In the genomic region with DNA sequence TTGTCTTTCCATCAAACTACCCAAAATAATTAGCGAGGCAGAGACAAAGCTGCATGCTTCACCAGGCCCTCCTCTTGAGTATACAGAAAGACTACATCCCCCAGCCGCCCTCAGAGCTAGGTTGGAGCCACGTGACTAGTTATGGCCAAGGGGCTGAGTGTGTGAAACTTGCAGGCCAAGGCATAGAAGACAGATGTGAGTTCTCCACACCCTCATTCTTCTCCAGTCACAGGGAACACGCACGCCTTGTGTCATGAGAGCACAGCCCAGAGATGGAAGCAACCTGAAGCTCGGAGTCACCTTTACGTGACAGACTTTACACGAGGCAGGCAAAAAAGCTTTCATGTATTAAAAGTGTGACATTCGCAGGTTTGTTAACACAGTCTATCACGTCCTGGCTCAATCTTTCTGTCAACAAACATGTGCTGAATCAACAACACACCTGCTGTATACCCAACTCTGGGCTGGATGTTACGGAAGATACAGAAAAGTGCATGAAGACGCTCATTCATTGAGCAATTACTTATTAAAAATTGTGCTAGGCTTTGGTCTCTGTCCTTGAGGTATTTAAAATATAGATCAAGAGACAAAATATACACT, we compare ENCODE assay signal across 30 cellular contexts. TPM values are rescaled to one million over a fixed set of nuclear protein-coding genes. Genes with fewer than 3 reads are reported as not detected.
DNase-seq lines count a peak whose midpoint lies in the region; ATAC-seq and TF ChIP-seq lines count a peak whose summit lies in the region.
"Had no signal": no experiment of that assay in that cellular context is flagged by ENCODE, and none has a peak within 500 bp of the region (broad histone marks: within the 10 kb centered on the region; RNA-seq: fewer than 3 reads in every experiment).

No MANE protein-coding gene starts in this region.

- H3K36me3 ChIP-seq in GM23338 (ENCODE audit: insufficient read depth) = no peaks in the 10 kb centered on the region
- no peaks in the 10 kb centered on the region for H3K36me3 ChIP-seq in body of pancreas (replicated peaks in 1 of 2; ENCODE audit: insufficient read depth in 1 of 2, low read depth in 2 of 2)
- H3K36me3 ChIP-seq in mucosa of descending colon (ENCODE audit: low read depth) = no peaks in the 10 kb centered on the region
- peaks cover 0 to 11% (median 0%) of the 10 kb centered on the region in 3 donors for H3K36me3 ChIP-seq in esophagus squamous epithelium
- H3K36me3 ChIP-seq: HAP-1 had no signal

- H3F3A ChIP-seq in GM23338 (replicated peaks; ENCODE audit: low read depth) = no peaks in the 10 kb centered on the region

- H3K79me2 ChIP-seq in GM23338 (replicated peaks; ENCODE audit: insufficient read depth) = no peaks in the 10 kb centered on the region

- H3K4me3 Mint-ChIP-seq in GM23338 (no peak overlapping the region), progenitor cell of endocrine pancreas (ENCODE audit: low read depth) (peak overlapping the region; percentile 12)
- H3K4me3 Mint-ChIP-seq: CD4-positive, alpha-beta memory T cell; HFFc6 had no signal

- DNase-seq in GM23338 (ENCODE audit: low spot score) (peak; percentile 23), body of pancreas (peak in 3 of 4 donors; percentile 8 to 38 (median 18)), left lobe of liver (ENCODE audit: low spot score) (no peak), progenitor cell of endocrine pancreas (ENCODE audit: low spot score, unreplicated experiment) (no peak), mucosa of descending colon (no peak), esophagus squamous epithelium (lab: John Stamatoyannopoulos, UW) (no peak)
- DNase-seq in activated CD4-positive, alpha-beta T cell treated with anti-CD3 and anti-CD28 coated beads, Interleukin-2, amount 50 U/mL, for 4 hours = no peak
- DNase-seq: AML-193; C1 segment of cervical spinal cord; CD4-positive, alpha-beta memory T cell; COR-L47; DMS79; EL; GDM1; GM23248; HFFc6; KBM-7; NCI-H1105 treated with DMSO at 0.1 percent for 48 hours; NCI-H146; NCI-H2029 treated with DMSO at 0.1 percent for 48 hours; NCI-H526 treated with DMSO at 0.1 percent for 48 hours; SIG-M5; SW 1271 had no signal

- H2AFZ ChIP-seq in GM23338 = no peak overlapping the region
- H2AFZ ChIP-seq: GM23248 had no signal

- H3K36me3 Mint-ChIP-seq in GM23338 (ENCODE audit: low read depth) (no peaks in the 10 kb centered on the region), progenitor cell of endocrine pancreas (ENCODE audit: insufficient read depth) (peaks cover 9% of the 10 kb centered on the region)

- ATAC-seq in GM23338 (peak; percentile 51; the same call in 1 of the 3 replicates), body of pancreas (peak; percentile 15), left lobe of liver (peak; percentile 65), mucosa of descending colon (no peak)
- ATAC-seq: Panc1 had no signal

- H4K20me1 ChIP-seq in GM23338 (replicated peaks; ENCODE audit: insufficient read depth) = no peaks in the 10 kb centered on the region

- H3K4me1 ChIP-seq in GM23338 (ENCODE audit: insufficient read depth) (0 out of 2 replicates have a peak, but pooled peaks cover 7% of the 10 kb centered on the region), body of pancreas (peaks cover 14% of the 10 kb centered on the region), mucosa of descending colon (ENCODE audit: low read depth) (no peaks in the 10 kb centered on the region), esophagus squamous epithelium (peaks cover 0 to 13% (median 0%) of the 10 kb centered on the region in 3 donors)

- peaks cover 6% of the 10 kb centered on the region; the same call in 2 of the 3 replicates for H3K4me1 Mint-ChIP-seq in GM23338
- H3K4me1 Mint-ChIP-seq in progenitor cell of endocrine pancreas (ENCODE audit: low read depth) = peaks cover 8% of the 10 kb centered on the region

- 0 out of 2 replicates have a peak, but pooled peaks cover 3% of the 10 kb centered on the region for H3K9me2 ChIP-seq in GM23338 (ENCODE audit: insufficient read depth)

- H3K9me3 Mint-ChIP-seq in GM23338 (no peaks in the 10 kb centered on the region; the same call in 2 of the 3 replicates), progenitor cell of endocrine pancreas (ENCODE audit: low read depth) (peaks cover 4% of the 10 kb centered on the region)
- H3K9me3 Mint-ChIP-seq: CD4-positive, alpha-beta memory T cell; HFFc6 had no signal

- no peaks in the 10 kb centered on the region for H3K9me3 ChIP-seq in body of pancreas
- no peaks in the 10 kb centered on the region for H3K9me3 ChIP-seq in mucosa of descending colon
- no peaks in the 10 kb centered on the region for H3K9me3 ChIP-seq in esophagus squamous epithelium
- H3K9me3 ChIP-seq: HAP-1 had no signal

- TF ChIP-seq CTCF in GM23338 (conservative IDR thresholded peaks at IDR 0.05; ENCODE audit: low read depth in 2 of 2) = no peak
- no peak for TF ChIP-seq CTCF in body of pancreas (IDR thresholded peaks at IDR 0.05)
- TF ChIP-seq CTCF in progenitor cell of endocrine pancreas (IDR thresholded peaks at IDR 0.05; ENCODE audit: unreplicated experiment) = no peak
- no peak for TF ChIP-seq CTCF in mucosa of descending colon (IDR thresholded peaks at IDR 0.05)
- no peak for TF ChIP-seq CTCF in esophagus squamous epithelium (IDR thresholded peaks at IDR 0.05)

- H3K27ac ChIP-seq in GM23338 (ENCODE audit: low read depth) = no peak overlapping the region
- H3K27ac ChIP-seq in body of pancreas = no peak overlapping the region
- no peak overlapping the region for H3K27ac ChIP-seq in esophagus squamous epithelium
- H3K27ac ChIP-seq: GM23248, SK-N-MC had no signal

- no peak for TF ChIP-seq POLR2A in body of pancreas (IDR thresholded peaks at IDR 0.05)
- TF ChIP-seq POLR2A in esophagus squamous epithelium (IDR thresholded peaks at IDR 0.05) = no peak

- WGBS in body of pancreas, 2 donors = 48 to 53% methylated on average over 11 to 12 of the region's 12 CpGs
- 93 to 94% methylated on average over 10 to 11 of the region's 12 CpGs for WGBS in esophagus squamous epithelium, 2 donors

- H3K27me3 Mint-ChIP-seq in GM23338 (ENCODE audit: insufficient read depth, low read depth, poor library complexity) (peaks cover 4% of the 10 kb centered on the region), progenitor cell of endocrine pancreas (no peaks in the 10 kb centered on the region)
- H3K27me3 Mint-ChIP-seq: CD4-positive, alpha-beta memory T cell had no signal

- intact Hi-C loops in body of pancreas (cut with DNase I) (no loop called here), mucosa of descending colon (cut with DNase I, micrococcal nuclease) (no loop called here), esophagus squamous epithelium (cut with DNase I) (no loop called here)

- H3K27me3 ChIP-seq in GM23338 (ENCODE audit: insufficient read depth) (no peaks in the 10 kb centered on the region), body of pancreas (no peaks in the 10 kb centered on the region), esophagus squamous epithelium (no peaks in the 10 kb centered on the region)

- H3K4me2 ChIP-seq in GM23338 = no peak overlapping the region

- H3K4me3 ChIP-seq in GM23338 (no peak overlapping the region), body of pancreas (no peak overlapping the region), mucosa of descending colon (no peak overlapping the region), esophagus squamous epithelium (no peak overlapping the region)
- H3K4me3 ChIP-seq: GM23248, HAP-1, SK-N-MC had no signal

- H3K27ac Mint-ChIP-seq in GM23338 (no peak overlapping the region), progenitor cell of endocrine pancreas (peak overlapping the region; percentile 62)
- H3K27ac Mint-ChIP-seq: CD4-positive, alpha-beta memory T cell; HFFc6 had no signal

TF ChIP-seq in GM23338, 12 proteins besides CTCF, POLR2A, EP300 and RAD21 (continues in another document):
- no peak for TF ChIP-seq STAT1 (IDR thresholded peaks at IDR 0.05; ENCODE audit: unreplicated experiment)
- no peak for TF ChIP-seq NANOG (IDR thresholded peaks at IDR 0.05; ENCODE audit: borderline replicate concordance)
- no peak for TF ChIP-seq JUNB (IDR thresholded peaks at IDR 0.05; ENCODE audit: unreplicated experiment)
- TF ChIP-seq, protein P1, sequence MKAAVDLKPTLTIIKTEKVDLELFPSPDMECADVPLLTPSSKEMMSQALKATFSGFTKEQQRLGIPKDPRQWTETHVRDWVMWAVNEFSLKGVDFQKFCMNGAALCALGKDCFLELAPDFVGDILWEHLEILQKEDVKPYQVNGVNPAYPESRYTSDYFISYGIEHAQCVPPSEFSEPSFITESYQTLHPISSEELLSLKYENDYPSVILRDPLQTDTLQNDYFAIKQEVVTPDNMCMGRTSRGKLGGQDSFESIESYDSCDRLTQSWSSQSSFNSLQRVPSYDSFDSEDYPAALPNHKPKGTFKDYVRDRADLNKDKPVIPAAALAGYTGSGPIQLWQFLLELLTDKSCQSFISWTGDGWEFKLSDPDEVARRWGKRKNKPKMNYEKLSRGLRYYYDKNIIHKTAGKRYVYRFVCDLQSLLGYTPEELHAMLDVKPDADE (IDR thresholded peaks at IDR 0.05) = no peak
- no peak for TF ChIP-seq EZH2 (IDR thresholded peaks at IDR 0.05; ENCODE audit: low read depth, unreplicated experiment)
- TF ChIP-seq EZH2phosphoT487 (IDR thresholded peaks at IDR 0.05; ENCODE audit: unreplicated experiment) = no peak

RNA-seq across cellular contexts. Expression of a gene that starts 38.3 kb away (rescaled TPM):
- 59.4 and 64.3 TPM in 2 replicates for total RNA-seq in GM23338 (2014; rRNA removed; shearing (Covaris generic))
- polyA plus RNA-seq in GM23338 (2016; fragmentation: Nextera tagmentation; extraction: Ambion mirVana) = 80.2 and 82.3 TPM in 2 replicates
- 10 to 100 TPM; 32.2 to 37.6 TPM for total RNA-seq in body of pancreas
- 28.6 TPM for total RNA-seq in left lobe of liver
- total RNA-seq in progenitor cell of endocrine pancreas = 63.4 and 67.1 TPM in 2 replicates
- total RNA-seq in mucosa of descending colon = 10 to 100 TPM; 45.1 to 62.5 (median 54.4) TPM
- 10 to 100 TPM; 31.8 to 66.4 (median 46.5) TPM for total RNA-seq in esophagus squamous epithelium

RNA-seq across cellular contexts. Expression of a gene that starts 39.2 kb away (rescaled TPM):
- total RNA-seq in GM23338 (2014; rRNA removed; shearing (Covaris generic)) = not detected in 2 replicates
- polyA plus RNA-seq in GM23338 (2016; fragmentation: Nextera tagmentation; extraction: Ambion mirVana) = 0.54 TPM in 1 of 2 replicates, not detected in the other
- not detected for total RNA-seq in body of pancreas
- total RNA-seq in left lobe of liver = not detected
- total RNA-seq in progenitor cell of endocrine pancreas = 0.19 TPM in 1 of 2 replicates, not detected in the other
- not detected for total RNA-seq in mucosa of descending colon
- total RNA-seq in esophagus squamous epithelium = not detected
- total RNA-seq: CD4-positive, alpha-beta memory T cell; GM23248; HFFc6; HT1080; LHCN-M2; MCF 10A; OCI-LY7 had no signal
- polyA plus RNA-seq: CD4-positive, alpha-beta memory T cell had no signal

Comparison
In these comparisons a context has a peak if more than half of its experiments do, and no peak if none do; other contexts are left out.
1. DNase-seq: peak in GM23338 (single experiment) and body of pancreas (3 of 4); none in left lobe of liver (single experiment), progenitor cell of endocrine pancreas (single experiment), activated CD4-positive, alpha-beta T cell treated with anti-CD3 and anti-CD28 coated beads, Interleukin-2, amount 50 U/mL, for 4 hours (0 of 2), mucosa of descending colon (0 of 3) and esophagus squamous epithelium (single experiment).